In genomic region chrX:119809185-119809666, GRCh38 we compare ENCODE assay signal across 1 cellular context.
A peak's percentile ranks its signal among the peaks of the same experiment; 100 is the strongest.
TF ChIP-seq lines count a peak whose summit lies in the region.

No MANE protein-coding gene starts in this region.

TF ChIP-seq in K562, 482 proteins besides CTCF, POLR2A, EP300 and RAD21 (continued from another document and continues in another):
- TF ChIP-seq MGA (IDR thresholded peaks at IDR 0.05) (peak; percentile 58), KAT7 (CRISPR knock-in tag; IDR thresholded peaks at IDR 0.05; ENCODE audit: borderline replicate concordance) (no peak), CSDE1 (IDR thresholded peaks at IDR 0.05) (no peak), ZBTB5 (IDR thresholded peaks at IDR 0.05) (no peak), ZKSCAN3 (CRISPR knock-in tag; IDR thresholded peaks at IDR 0.05) (no peak), CGGBP1 (CRISPR knock-in tag; IDR thresholded peaks at IDR 0.05) (no peak), MAFF (IDR thresholded peaks at IDR 0.05; ENCODE audit: low read length) (no peak), ATF7 (IDR thresholded peaks at IDR 0.05) (peak; percentile 73), HDGF (IDR thresholded peaks at IDR 0.05) (no peak), GTF3C2 (IDR thresholded peaks at IDR 0.05; ENCODE audit: borderline replicate concordance, extremely low read depth, insufficient read length) (no peak), EHMT2 (IDR thresholded peaks at IDR 0.05) (peak; percentile 57; the same call in 1 of the 2 replicates), POLR3A (IDR thresholded peaks at IDR 0.05; ENCODE audit: borderline replicate concordance, extremely low read depth, insufficient read depth, insufficient read length) (no peak), ILK (tag; IDR thresholded peaks at IDR 0.05; ENCODE audit: borderline replicate concordance, low read depth) (no peak), MED1 (CRISPR knock-in tag; IDR thresholded peaks at IDR 0.05; ENCODE audit: borderline replicate concordance) (no peak), SETDB1 (IDR thresholded peaks at IDR 0.05; ENCODE audit: low read length) (no peak), KDM5B (IDR thresholded peaks at IDR 0.05; ENCODE audit: insufficient replicate concordance, low read depth, low read length) (no peak), YY1 (IDR thresholded peaks at IDR 0.05; ENCODE audit: borderline replicate concordance in 1 of 3, control insufficient read depth in 1 of 3, extremely low read depth in 1 of 3, insufficient read depth in 3 of 3, insufficient read length in 1 of 3, insufficient replicate concordance in 2 of 3, low read depth in 1 of 3, low read length in 2 of 3) (no peak), ZNF586 (CRISPR knock-in tag; conservative IDR thresholded peaks at IDR 0.05) (no peak)
- TF ChIP-seq, protein P1, sequence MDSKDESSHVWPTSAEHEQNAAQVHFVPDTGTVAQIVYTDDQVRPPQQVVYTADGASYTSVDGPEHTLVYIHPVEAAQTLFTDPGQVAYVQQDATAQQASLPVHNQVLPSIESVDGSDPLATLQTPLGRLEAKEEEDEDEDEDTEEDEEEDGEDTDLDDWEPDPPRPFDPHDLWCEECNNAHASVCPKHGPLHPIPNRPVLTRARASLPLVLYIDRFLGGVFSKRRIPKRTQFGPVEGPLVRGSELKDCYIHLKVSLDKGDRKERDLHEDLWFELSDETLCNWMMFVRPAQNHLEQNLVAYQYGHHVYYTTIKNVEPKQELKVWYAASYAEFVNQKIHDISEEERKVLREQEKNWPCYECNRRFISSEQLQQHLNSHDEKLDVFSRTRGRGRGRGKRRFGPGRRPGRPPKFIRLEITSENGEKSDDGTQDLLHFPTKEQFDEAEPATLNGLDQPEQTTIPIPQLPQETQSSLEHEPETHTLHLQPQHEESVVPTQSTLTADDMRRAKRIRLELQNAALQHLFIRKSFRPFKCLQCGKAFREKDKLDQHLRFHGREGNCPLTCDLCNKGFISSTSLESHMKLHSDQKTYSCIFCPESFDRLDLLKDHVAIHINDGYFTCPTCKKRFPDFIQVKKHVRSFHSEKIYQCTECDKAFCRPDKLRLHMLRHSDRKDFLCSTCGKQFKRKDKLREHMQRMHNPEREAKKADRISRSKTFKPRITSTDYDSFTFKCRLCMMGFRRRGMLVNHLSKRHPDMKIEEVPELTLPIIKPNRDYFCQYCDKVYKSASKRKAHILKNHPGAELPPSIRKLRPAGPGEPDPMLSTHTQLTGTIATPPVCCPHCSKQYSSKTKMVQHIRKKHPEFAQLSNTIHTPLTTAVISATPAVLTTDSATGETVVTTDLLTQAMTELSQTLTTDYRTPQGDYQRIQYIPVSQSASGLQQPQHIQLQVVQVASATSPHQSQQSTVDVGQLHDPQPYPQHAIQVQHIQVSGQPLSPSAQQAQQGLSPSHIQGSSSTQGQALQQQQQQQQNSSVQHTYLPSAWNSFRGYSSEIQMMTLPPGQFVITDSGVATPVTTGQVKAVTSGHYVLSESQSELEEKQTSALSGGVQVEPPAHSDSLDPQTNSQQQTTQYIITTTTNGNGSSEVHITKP (IDR thresholded peaks at IDR 0.05; ENCODE audit: partially characterized antibody), result no peak
- TF ChIP-seq, protein P2, sequence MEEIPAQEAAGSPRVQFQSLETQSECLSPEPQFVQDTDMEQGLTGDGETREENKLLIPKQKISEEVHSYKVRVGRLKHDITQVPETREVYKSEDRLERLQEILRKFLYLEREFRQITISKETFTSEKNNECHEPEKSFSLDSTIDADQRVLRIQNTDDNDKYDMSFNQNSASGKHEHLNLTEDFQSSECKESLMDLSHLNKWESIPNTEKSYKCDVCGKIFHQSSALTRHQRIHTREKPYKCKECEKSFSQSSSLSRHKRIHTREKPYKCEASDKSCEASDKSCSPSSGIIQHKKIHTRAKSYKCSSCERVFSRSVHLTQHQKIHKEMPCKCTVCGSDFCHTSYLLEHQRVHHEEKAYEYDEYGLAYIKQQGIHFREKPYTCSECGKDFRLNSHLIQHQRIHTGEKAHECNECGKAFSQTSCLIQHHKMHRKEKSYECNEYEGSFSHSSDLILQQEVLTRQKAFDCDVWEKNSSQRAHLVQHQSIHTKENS (CRISPR knock-in tag; IDR thresholded peaks at IDR 0.05), result no peak
- TF ChIP-seq, protein P3, sequence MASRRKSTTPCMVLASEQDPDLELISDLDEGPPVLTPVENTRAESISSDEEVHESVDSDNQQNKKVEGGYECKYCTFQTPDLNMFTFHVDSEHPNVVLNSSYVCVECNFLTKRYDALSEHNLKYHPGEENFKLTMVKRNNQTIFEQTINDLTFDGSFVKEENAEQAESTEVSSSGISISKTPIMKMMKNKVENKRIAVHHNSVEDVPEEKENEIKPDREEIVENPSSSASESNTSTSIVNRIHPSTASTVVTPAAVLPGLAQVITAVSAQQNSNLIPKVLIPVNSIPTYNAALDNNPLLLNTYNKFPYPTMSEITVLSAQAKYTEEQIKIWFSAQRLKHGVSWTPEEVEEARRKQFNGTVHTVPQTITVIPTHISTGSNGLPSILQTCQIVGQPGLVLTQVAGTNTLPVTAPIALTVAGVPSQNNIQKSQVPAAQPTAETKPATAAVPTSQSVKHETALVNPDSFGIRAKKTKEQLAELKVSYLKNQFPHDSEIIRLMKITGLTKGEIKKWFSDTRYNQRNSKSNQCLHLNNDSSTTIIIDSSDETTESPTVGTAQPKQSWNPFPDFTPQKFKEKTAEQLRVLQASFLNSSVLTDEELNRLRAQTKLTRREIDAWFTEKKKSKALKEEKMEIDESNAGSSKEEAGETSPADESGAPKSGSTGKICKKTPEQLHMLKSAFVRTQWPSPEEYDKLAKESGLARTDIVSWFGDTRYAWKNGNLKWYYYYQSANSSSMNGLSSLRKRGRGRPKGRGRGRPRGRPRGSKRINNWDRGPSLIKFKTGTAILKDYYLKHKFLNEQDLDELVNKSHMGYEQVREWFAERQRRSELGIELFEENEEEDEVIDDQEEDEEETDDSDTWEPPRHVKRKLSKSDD (conservative IDR thresholded peaks at IDR 0.05; ENCODE audit: low read length), result no peak
